ENCODE assay signal across 8 cellular contexts in the genomic region with DNA sequence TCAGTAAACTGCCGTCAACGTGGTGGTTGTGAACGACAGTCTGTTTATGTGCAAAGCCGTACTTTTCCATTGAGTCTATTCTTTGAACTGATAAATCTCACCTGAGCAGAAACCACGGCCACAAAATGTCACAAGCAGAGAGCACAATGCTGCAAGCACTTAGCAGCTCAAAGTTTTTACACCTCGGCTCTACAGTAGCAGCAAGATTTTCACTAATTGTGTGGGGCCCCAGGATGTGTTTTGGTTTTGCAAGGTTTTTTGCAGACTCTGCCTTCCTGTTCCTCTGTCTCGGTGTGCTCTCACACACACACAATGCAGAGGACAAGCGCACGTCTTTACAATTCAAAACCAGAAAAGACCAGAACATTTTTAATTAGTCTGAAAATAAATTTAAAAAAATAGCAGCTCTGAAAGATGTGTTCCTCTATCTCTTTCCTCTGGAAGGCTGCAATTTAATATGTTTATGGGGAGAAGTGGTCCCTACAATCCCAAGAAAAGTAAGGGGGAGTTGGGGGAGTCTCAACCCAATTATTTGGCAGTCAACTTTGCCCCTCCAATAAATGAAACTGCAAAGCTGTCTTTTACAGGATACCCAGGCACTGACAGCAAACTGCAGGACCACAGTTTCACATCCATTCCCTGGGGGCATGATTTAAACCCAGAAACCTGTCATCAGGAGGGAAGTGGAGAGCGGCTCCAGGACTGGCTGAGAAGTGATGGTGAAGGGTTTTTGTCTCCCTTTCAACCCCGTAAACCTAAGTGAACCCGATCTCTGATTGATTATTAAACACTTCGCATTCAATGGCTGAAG.
DNase-seq lines count a peak whose midpoint lies in the region; ATAC-seq and TF ChIP-seq lines count a peak whose summit lies in the region.

No MANE protein-coding gene starts in this region.

- H3K27ac ChIP-seq in left ventricle myocardium inferior (replicated peaks) (peak overlapping the region; percentile 43), right atrium auricular region (no peak overlapping the region), left lung (peak overlapping the region in 1 of 2 donors; percentile 60)

- peaks cover 21% of the 10 kb centered on the region for H3K27me3 ChIP-seq in left ventricle myocardium inferior (ENCODE audit: low read depth)
- no peaks in the 10 kb centered on the region for H3K27me3 ChIP-seq in right atrium auricular region
- peaks cover 0 to 14% of the 10 kb centered on the region in 2 donors for H3K27me3 ChIP-seq in left lung

- no peaks in the 10 kb centered on the region for H3K36me3 ChIP-seq in left ventricle myocardium inferior
- no peaks in the 10 kb centered on the region for H3K36me3 ChIP-seq in right atrium auricular region
- no peaks in the 10 kb centered on the region for H3K36me3 ChIP-seq in left lung

- DNase-seq in left ventricle myocardium inferior: no peak
- DNase-seq in right atrium auricular region (ENCODE audit: low spot score): no peak
- peak; percentile 45 for DNase-seq in activated CD4-positive, alpha-beta T cell treated with anti-CD3 and anti-CD28 coated beads for 48 hours
- DNase-seq in left lung: no peak
- DNase-seq in NCI-H82 (lab: John Stamatoyannopoulos, UW): no peak
- no peak for DNase-seq in NCI-H748 (lab: John Stamatoyannopoulos, UW; ENCODE audit: unreplicated experiment)
- DNase-seq in DMS79 treated with DMSO at 0.1 percent for 48 hours (lab: John Stamatoyannopoulos, UW): no peak

- intact Hi-C loops in left ventricle myocardium inferior (cut with micrococcal nuclease) (no loop called here), left lung (cut with DNase I) (no loop called here)

- peaks cover 45% of the 10 kb centered on the region for H3K4me1 ChIP-seq in left ventricle myocardium inferior
- no peaks in the 10 kb centered on the region for H3K4me1 ChIP-seq in right atrium auricular region
- peaks cover 5 to 37% of the 10 kb centered on the region in 2 donors for H3K4me1 ChIP-seq in left lung

- peak overlapping the region; percentile 25 for H3K4me3 ChIP-seq in left ventricle myocardium inferior
- H3K4me3 ChIP-seq in right atrium auricular region: no peak overlapping the region
- no peak overlapping the region for H3K4me3 ChIP-seq in left lung

- no peak for TF ChIP-seq CTCF in left ventricle myocardium inferior (IDR thresholded peaks at IDR 0.05; ENCODE audit: borderline replicate concordance)
- TF ChIP-seq CTCF in right atrium auricular region (IDR thresholded peaks at IDR 0.05): no peak
- no peak for TF ChIP-seq CTCF in left lung (IDR thresholded peaks at IDR 0.05)

- ATAC-seq in HG03196 (IDR thresholded peaks at IDR 0.05; ENCODE audit: unreplicated experiment) (peak; percentile 49), left lung (peak; percentile 36)

- H3K9me3 ChIP-seq in left ventricle myocardium inferior (replicated peaks) (no peaks in the 10 kb centered on the region), right atrium auricular region (no peaks in the 10 kb centered on the region), left lung (no peaks in the 10 kb centered on the region)
